8 cellular contexts compared by ENCODE assay signal in the genomic region with DNA sequence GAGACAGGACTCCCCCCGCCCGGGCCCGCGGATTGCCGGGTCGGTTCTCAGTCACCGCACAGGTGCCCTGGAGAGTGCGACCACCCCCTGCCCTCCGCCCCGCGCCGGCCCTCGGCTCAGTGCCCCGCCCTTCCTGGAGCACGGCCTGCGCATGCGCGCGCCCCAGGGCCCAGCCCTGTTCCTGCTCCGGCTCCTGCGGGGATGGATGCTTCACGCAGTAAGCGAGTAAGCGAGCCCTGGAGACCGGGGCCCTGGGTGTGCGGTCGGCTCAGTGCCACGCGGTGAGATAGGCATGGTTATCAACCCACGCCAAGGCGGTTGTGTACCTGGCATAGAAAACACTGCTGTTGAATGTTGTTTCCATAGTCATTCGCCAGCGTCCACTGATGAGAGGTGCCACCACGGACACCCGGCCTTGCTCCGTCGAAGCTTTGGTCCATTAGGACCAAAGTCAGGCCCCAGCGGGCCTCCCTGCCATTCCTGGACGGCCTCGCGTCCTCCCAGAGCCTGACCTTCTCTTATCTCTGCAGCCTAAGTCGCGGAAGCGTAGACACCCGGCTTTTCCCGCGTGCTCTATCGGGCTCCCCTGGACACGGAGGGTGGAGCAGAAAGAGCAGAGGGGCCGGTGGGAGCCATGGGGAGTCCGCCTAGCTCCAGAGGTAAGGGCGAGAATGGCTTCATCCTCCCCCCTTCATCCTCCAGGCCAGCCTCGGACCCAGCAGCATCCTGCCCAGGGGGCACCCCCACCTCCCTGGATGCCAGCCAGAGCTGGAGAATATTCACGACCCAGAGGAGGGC.
DNase-seq lines count a peak whose midpoint lies in the region; ATAC-seq and TF ChIP-seq lines count a peak whose summit lies in the region.

No MANE protein-coding gene starts in this region.

- peak overlapping the region; percentile 75; the same call in 1 of the 2 replicates for H3K4me2 ChIP-seq in GM23338
- H3K4me2 ChIP-seq in skeletal muscle satellite cell (ENCODE audit: low read length) = peak overlapping the region; percentile 78

- H3K27me3 ChIP-seq in CD4-positive, alpha-beta memory T cell (ENCODE audit: insufficient read depth, low read length) = no peaks in the 10 kb centered on the region
- H3K27me3 ChIP-seq in GM23338 (ENCODE audit: insufficient read depth) (peaks cover 9% of the 10 kb centered on the region), Peyer's patch (peaks cover 0 to 6% of the 10 kb centered on the region in 2 donors), heart right ventricle (peaks cover 7 to 52% (median 30%) of the 10 kb centered on the region in 7 donors), skeletal muscle satellite cell (ENCODE audit: control insufficient read depth, insufficient read depth, low read length) (peaks cover 18% of the 10 kb centered on the region)

- H3K9me3 Mint-ChIP-seq in CD4-positive, alpha-beta memory T cell = peaks cover 0 to 2% (median 0%) of the 10 kb centered on the region in 8 donors
- no peaks in the 10 kb centered on the region for H3K9me3 Mint-ChIP-seq in GM23338
- no peaks in the 10 kb centered on the region for H3K9me3 Mint-ChIP-seq in activated naive CD4-positive, alpha-beta T cell treated with anti-CD3 and anti-CD28 coated beads, Interleukin-2, amount 50 U/mL, for 72 hours

- POLR2A ChIA-PET in CD4-positive, alpha-beta memory T cell (lab: Charles Lee; ENCODE audit: partially characterized antibody) = no interaction called here

- H3K36me3 ChIP-seq in CD4-positive, alpha-beta memory T cell (ENCODE audit: insufficient read depth, low read length) = no peaks in the 10 kb centered on the region
- no peaks in the 10 kb centered on the region for H3K36me3 ChIP-seq in GM23338 (ENCODE audit: insufficient read depth)
- no peaks in the 10 kb centered on the region for H3K36me3 ChIP-seq in Peyer's patch
- H3K36me3 ChIP-seq in heart right ventricle = no peaks in the 10 kb centered on the region
- no peaks in the 10 kb centered on the region for H3K36me3 ChIP-seq in skeletal muscle satellite cell (ENCODE audit: insufficient read depth, low read length)

- H3K36me3 Mint-ChIP-seq in CD4-positive, alpha-beta memory T cell = no peaks in the 10 kb centered on the region
- no peaks in the 10 kb centered on the region for H3K36me3 Mint-ChIP-seq in GM23338 (ENCODE audit: low read depth)
- H3K36me3 Mint-ChIP-seq in activated naive CD4-positive, alpha-beta T cell treated with anti-CD3 and anti-CD28 coated beads, Interleukin-2, amount 50 U/mL, for 72 hours = peaks cover 0 to 5% of the 10 kb centered on the region in 2 donors

- no peak for TF ChIP-seq POLR2A in Peyer's patch (IDR thresholded peaks at IDR 0.05)

- H3K9me2 ChIP-seq in GM23338 (ENCODE audit: insufficient read depth) = no peaks in the 10 kb centered on the region

- 4% methylated on average over 54 of the region's 54 CpGs for WGBS in heart right ventricle, 2 donors

- CTCF ChIA-PET in CD4-positive, alpha-beta memory T cell (lab: Charles Lee; ENCODE audit: partially characterized antibody) = no interaction called here

- peak overlapping the region; percentile 77 to 86 (median 78) for H3K4me3 Mint-ChIP-seq in CD4-positive, alpha-beta memory T cell
- H3K4me3 Mint-ChIP-seq in GM23338 = peak overlapping the region; percentile 66

- H3K9ac ChIP-seq in skeletal muscle satellite cell (ENCODE audit: low read depth, low read length) = no peak overlapping the region

- intact Hi-C loops in CD4-positive, alpha-beta memory T cell (cut with micrococcal nuclease) = no loop called here
- intact Hi-C loops in heart right ventricle (cut with DNase I) = no loop called here

- H4K20me1 ChIP-seq in GM23338 (replicated peaks; ENCODE audit: insufficient read depth) = no peaks in the 10 kb centered on the region

- H3K4me1 Mint-ChIP-seq in CD4-positive, alpha-beta memory T cell = peaks cover 7 to 11% (median 9%) of the 10 kb centered on the region in 4 donors
- H3K4me1 Mint-ChIP-seq in GM23338 = peaks cover 6% of the 10 kb centered on the region; the same call in 2 of the 3 replicates

- H3K4me1 ChIP-seq in CD4-positive, alpha-beta memory T cell (ENCODE audit: insufficient read depth, low read length) = peaks cover 12% of the 10 kb centered on the region
- H3K4me1 ChIP-seq in GM23338 (ENCODE audit: insufficient read depth) = no peaks in the 10 kb centered on the region; the same call in 1 of the 2 replicates
- peaks cover 0 to 9% (median 0%) of the 10 kb centered on the region in 4 donors for H3K4me1 ChIP-seq in Peyer's patch
- peaks cover 4 to 20% (median 9%) of the 10 kb centered on the region in 9 donors for H3K4me1 ChIP-seq in heart right ventricle
- H3K4me1 ChIP-seq in skeletal muscle satellite cell (ENCODE audit: control insufficient read depth, insufficient read depth, low read length) = peaks cover 5% of the 10 kb centered on the region

- no peaks in the 10 kb centered on the region for H3K9me3 ChIP-seq in CD4-positive, alpha-beta memory T cell (ENCODE audit: control insufficient read depth in 1 of 2, low read length in 2 of 2)
- H3K9me3 ChIP-seq in Peyer's patch (no peaks in the 10 kb centered on the region), heart right ventricle (no peaks in the 10 kb centered on the region), skeletal muscle satellite cell (replicated peaks; ENCODE audit: low read length) (no peaks in the 10 kb centered on the region)

- no peaks in the 10 kb centered on the region for H3K79me2 ChIP-seq in GM23338 (replicated peaks; ENCODE audit: insufficient read depth)

- TF ChIP-seq CTCF in GM23338 (conservative IDR thresholded peaks at IDR 0.05; ENCODE audit: low read depth in 2 of 2) (no peak), Peyer's patch (IDR thresholded peaks at IDR 0.05) (no peak), heart right ventricle (IDR thresholded peaks at IDR 0.05) (no peak)

- H3F3A ChIP-seq in GM23338 (replicated peaks; ENCODE audit: low read depth) = no peaks in the 10 kb centered on the region

- peak overlapping the region; percentile 33 to 70 for H3K4me3 ChIP-seq in CD4-positive, alpha-beta memory T cell (ENCODE audit: low read length in 2 of 2)
- H3K4me3 ChIP-seq in GM23338 (peak overlapping the region; percentile 54), Peyer's patch (peak overlapping the region; percentile 38 to 56 (median 42)), heart right ventricle (peak overlapping the region; percentile 20 to 55 (median 46)), skeletal muscle satellite cell (ENCODE audit: low read length) (peak overlapping the region; percentile 64)

- DNase-seq in CD4-positive, alpha-beta memory T cell = peak; percentile 56 to 64 (median 59)
- DNase-seq in GM23338 (ENCODE audit: low spot score) = peak; percentile 63
- DNase-seq in Peyer's patch = peak; percentile 22 to 71 (median 63)
- DNase-seq in activated naive CD4-positive, alpha-beta T cell treated with anti-CD3 and anti-CD28 coated beads, Interleukin-2, amount 50 U/mL, for 72 hours (ENCODE audit: low spot score in 2 of 2) = peak; percentile 75 to 80
- DNase-seq in heart right ventricle = peak in 1 of 2 donors; percentile 54
- no peak for DNase-seq in SHP77 (lab: John Stamatoyannopoulos, UW)
- no peak for DNase-seq in NCI-H2029 (lab: John Stamatoyannopoulos, UW)

- peak overlapping the region; percentile 92 for H2AFZ ChIP-seq in GM23338

- peak overlapping the region in 1 of 7 donors; percentile 35 for H3K27ac Mint-ChIP-seq in CD4-positive, alpha-beta memory T cell
- H3K27ac Mint-ChIP-seq in GM23338 = no peak overlapping the region
- peak overlapping the region in 1 of 2 donors; percentile 81 for H3K27ac Mint-ChIP-seq in activated naive CD4-positive, alpha-beta T cell treated with anti-CD3 and anti-CD28 coated beads, Interleukin-2, amount 50 U/mL, for 72 hours

- ATAC-seq in GM23338 (peak; percentile 92), heart right ventricle (peak; percentile 70 to 87 (median 76))
- peak; percentile 97 to 99 for ATAC-seq in activated naive CD4-positive, alpha-beta T cell treated with anti-CD3 and anti-CD28 coated beads, Interleukin-2, amount 50 U/mL, for 72 hours

- H3K27ac ChIP-seq in CD4-positive, alpha-beta memory T cell (ENCODE audit: low read depth, low read length) = peak overlapping the region; percentile 20
- no peak overlapping the region for H3K27ac ChIP-seq in GM23338 (ENCODE audit: low read depth)
- no peak overlapping the region for H3K27ac ChIP-seq in Peyer's patch
- H3K27ac ChIP-seq in heart right ventricle = no peak overlapping the region

- H3K27me3 Mint-ChIP-seq in CD4-positive, alpha-beta memory T cell = peaks cover 3 to 6% of the 10 kb centered on the region in 2 donors
- H3K27me3 Mint-ChIP-seq in GM23338 (ENCODE audit: insufficient read depth, low read depth, poor library complexity) = peaks cover 16% of the 10 kb centered on the region

TF ChIP-seq in GM23338, 12 proteins besides CTCF, POLR2A, EP300 and RAD21 (continues in another document):
- TF ChIP-seq POLR2AphosphoS5 (IDR thresholded peaks at IDR 0.05; ENCODE audit: low read depth) = no peak
- no peak for TF ChIP-seq ZNF331 (CRISPR knock-in tag; IDR thresholded peaks at IDR 0.05; ENCODE audit: low read depth)
- TF ChIP-seq EZH2 (IDR thresholded peaks at IDR 0.05; ENCODE audit: low read depth, unreplicated experiment) = no peak
- no peak for TF ChIP-seq JUNB (IDR thresholded peaks at IDR 0.05; ENCODE audit: unreplicated experiment)
- no peak for TF ChIP-seq EZH2phosphoT487 (IDR thresholded peaks at IDR 0.05; ENCODE audit: unreplicated experiment)

Comparison
In these comparisons a context has a peak if more than half of its experiments do, and no peak if none do; other contexts are left out.
1. DNase-seq: peak in CD4-positive, alpha-beta memory T cell (5 of 5), GM23338 (single experiment), Peyer's patch (3 of 3) and activated naive CD4-positive, alpha-beta T cell treated with anti-CD3 and anti-CD28 coated beads, Interleukin-2, amount 50 U/mL, for 72 hours (2 of 2); none in SHP77 (0 of 2) and NCI-H2029 (single experiment).
2. Peak in every context shown above with its lines, with median percentiles within 50 percentile points of each other: H3K4me3 ChIP-seq and ATAC-seq.